In the genomic region with DNA sequence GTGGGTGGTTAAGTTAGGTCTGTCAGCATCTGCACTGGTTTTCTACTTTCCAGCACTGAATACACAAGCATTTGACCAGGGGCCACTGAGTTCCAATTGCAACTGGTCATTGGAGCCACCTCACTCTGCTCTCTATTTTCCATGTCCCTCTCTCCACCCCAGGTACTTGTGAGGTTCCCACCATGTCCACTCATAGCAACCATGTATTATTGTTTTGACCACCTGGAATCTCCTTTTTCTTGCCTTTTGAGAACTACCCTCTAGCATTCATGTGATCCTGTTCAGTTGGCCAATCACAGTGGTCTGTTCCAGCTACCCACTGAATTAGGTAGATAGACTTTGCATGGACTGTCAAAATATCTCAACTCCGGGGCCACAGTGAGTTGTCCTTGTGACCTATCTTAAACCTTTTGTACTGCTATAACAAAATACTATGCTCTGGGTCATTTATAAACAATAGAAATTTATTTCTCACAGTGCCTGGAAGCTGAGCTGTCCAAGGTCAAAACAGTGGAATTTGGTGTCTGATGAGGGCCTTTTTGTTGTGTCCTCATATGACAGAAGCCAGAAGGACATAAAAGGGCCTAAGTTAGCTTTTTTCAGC, we compare ENCODE assay signal across 16 cellular contexts. TPM values are rescaled to one million over a fixed set of nuclear protein-coding genes. Genes with fewer than 3 reads are reported as not detected.
DNase-seq lines count a peak whose midpoint lies in the region; ATAC-seq and TF ChIP-seq lines count a peak whose summit lies in the region.
"Had no signal": no experiment of that assay in that cellular context is flagged by ENCODE, and none has a peak within 500 bp of the region (broad histone marks: within the 10 kb centered on the region; RNA-seq: fewer than 3 reads in every experiment).

No MANE protein-coding gene starts in this region.

- H3K18ac ChIP-seq in IMR-90 (ENCODE audit: low read depth, low read length), result peak overlapping the region; percentile 59; the same call in 1 of the 2 replicates

- BruUV-seq in IMR-90 (replicated peaks; lab: Mats Ljungman, UMichigan), result no TSS peak
- no TSS peak for BruUV-seq in Panc1 (replicated peaks; lab: Mats Ljungman, UMichigan)

- no peak overlapping the region for H2BK20ac ChIP-seq in IMR-90 (ENCODE audit: low read depth, low read length)

- dilution Hi-C loops in IMR-90 (cut with HindIII; ENCODE audit: low sequenced_read_pairs, unreplicated experiment), result no loop called here

- peak overlapping the region; percentile 70 for H2AK5ac ChIP-seq in IMR-90 (ENCODE audit: low read depth, low read length)

- no peak overlapping the region for H3K27ac Mint-ChIP-seq in activated naive CD8-positive, alpha-beta T cell treated with anti-CD3 and anti-CD28 coated beads for 36 hours
- H3K27ac Mint-ChIP-seq: H9 had no signal

- H2AK9ac ChIP-seq in IMR-90 (replicated peaks; ENCODE audit: low read depth, low read length, poor library complexity), result no peak overlapping the region

- POLR2A ChIA-PET in IMR-90 (lab: Charles Lee; ENCODE audit: unreplicated experiment), result no interaction called here
- POLR2A ChIA-PET in Panc1 (lab: Charles Lee), result interaction anchor here (1.3 kb wide), 1 partner anchor 11 kb away, joined by 3 read pairs; no protein-coding TSS in a partner anchor

- H3K27me3 ChIP-seq in IMR-90 (ENCODE audit: control insufficient read depth, insufficient read depth, low read length), result no peaks in the 10 kb centered on the region
- H3K27me3 ChIP-seq in Panc1 (ENCODE audit: control insufficient read depth, insufficient read depth, low read length), result no peaks in the 10 kb centered on the region
- H3K27me3 ChIP-seq in spleen (replicated peaks in 1 of 7), result no peaks in the 10 kb centered on the region

- no CpG with 5 or more reads among the region's 1 CpG for WGBS in IMR-90 (ENCODE audit: extremely low coverage in 2 of 2, insufficient read length in 1 of 2), 2 experiments
- 67 to 87% (median 71%) methylated on average over 1 of the region's 1 CpG for WGBS in spleen, 5 donors

- no peaks in the 10 kb centered on the region for H3K79me1 ChIP-seq in IMR-90 (ENCODE audit: low read depth in 1 of 2, low read length in 2 of 2)

- no peaks in the 10 kb centered on the region for H3K36me3 ChIP-seq in IMR-90 (ENCODE audit: control insufficient read depth, insufficient read depth, low read length)
- H3K36me3 ChIP-seq in Panc1 (ENCODE audit: control insufficient read depth, insufficient read depth, low read length), result no peaks in the 10 kb centered on the region
- H3K36me3 ChIP-seq in spleen, result no peaks in the 10 kb centered on the region

- H3K4me2 ChIP-seq in IMR-90 (ENCODE audit: low read depth, low read length), result no peak overlapping the region

- no peak overlapping the region for H3K4ac ChIP-seq in IMR-90 (ENCODE audit: low read depth, low read length)

- H3K23ac ChIP-seq in IMR-90 (ENCODE audit: low read depth, low read length), result no peak overlapping the region

- H2BK120ac ChIP-seq in IMR-90 (ENCODE audit: low read depth, low read length), result peak overlapping the region; percentile 54; the same call in 1 of the 2 replicates

- H3K27ac ChIP-seq in IMR-90 (ENCODE audit: insufficient read depth, low read length) (no peak overlapping the region), Panc1 (ENCODE audit: low read length) (peak overlapping the region; percentile 82), spleen (peak overlapping the region in 7 of 8 donors; percentile 21 to 72 (median 61))
- H3K27ac ChIP-seq: C4-2B had no signal

- peaks cover 16% of the 10 kb centered on the region for H3K27me3 Mint-ChIP-seq in activated naive CD8-positive, alpha-beta T cell treated with anti-CD3 and anti-CD28 coated beads for 36 hours

- no peak overlapping the region for H3K4me3 ChIP-seq in IMR-90 (ENCODE audit: insufficient read depth, low read depth, low read length)
- no peak overlapping the region for H3K4me3 ChIP-seq in Panc1 (ENCODE audit: low read depth in 2 of 2, low read length in 2 of 2)
- H3K4me3 ChIP-seq in fibroblast of pulmonary artery (replicated peaks; ENCODE audit: low read depth, low read length), result no peak overlapping the region
- no peak overlapping the region for H3K4me3 ChIP-seq in spleen

- H3K9me3 ChIP-seq in IMR-90 (ENCODE audit: control insufficient read depth, insufficient read depth, low read length), result no peaks in the 10 kb centered on the region
- peaks cover 8% of the 10 kb centered on the region; the same call in 1 of the 2 replicates for H3K9me3 ChIP-seq in Panc1 (ENCODE audit: control insufficient read depth, insufficient read depth, low read depth, low read length)
- H3K9me3 ChIP-seq in spleen, result peaks cover 0 to 4% (median 0%) of the 10 kb centered on the region in 8 donors

- no peak overlapping the region for H3K14ac ChIP-seq in IMR-90 (replicated peaks; ENCODE audit: low read depth, low read length)

- 0 out of 2 replicates have a peak, but pooled peaks cover 3% of the 10 kb centered on the region for H3K9me1 ChIP-seq in IMR-90 (ENCODE audit: insufficient read depth, low read length)

- H2BK5ac ChIP-seq in IMR-90 (ENCODE audit: low read depth, low read length, poor library complexity, severe bottlenecking), result no peak overlapping the region

- ATAC-seq in IMR-90 (ENCODE audit: low read depth), result no peak
- no peak for ATAC-seq in Panc1
- ATAC-seq in HG03442 (IDR thresholded peaks at IDR 0.05; ENCODE audit: unreplicated experiment), result no peak
- ATAC-seq: Right ventricle myocardium inferior had no signal

- no peaks in the 10 kb centered on the region for H4K20me1 ChIP-seq in IMR-90 (ENCODE audit: insufficient read depth, low read length)

- no peak for DNase-seq in IMR-90
- no peak for DNase-seq in Panc1 (ENCODE audit: low read depth, low spot score)
- DNase-seq in fibroblast of pulmonary artery (ENCODE audit: low read depth), result peak; percentile 29
- no peak for DNase-seq in spleen
- DNase-seq in retina, result no peak
- DNase-seq in activated naive CD8-positive, alpha-beta T cell treated with anti-CD3 and anti-CD28 coated beads for 36 hours, result no peak
- DNase-seq: AML-193, DMS79, H9, NCI-H1105 treated with DMSO at 0.1 percent for 48 hours, NCI-H1694, NCI-H524, NCI-H82 had no signal

- TF ChIP-seq RAD21 in IMR-90 (IDR thresholded peaks at IDR 0.05; ENCODE audit: low read length), result no peak

- no peaks in the 10 kb centered on the region for H3K9me3 Mint-ChIP-seq in activated naive CD8-positive, alpha-beta T cell treated with anti-CD3 and anti-CD28 coated beads for 36 hours
- H3K9me3 Mint-ChIP-seq: H9 had no signal

- no peak for TF ChIP-seq POLR2A in IMR-90 (IDR thresholded peaks at IDR 0.05; ENCODE audit: low read depth, low read length)
- no peak for TF ChIP-seq POLR2A in spleen (IDR thresholded peaks at IDR 0.05)

- H3K4me1 ChIP-seq in IMR-90 (ENCODE audit: control insufficient read depth, insufficient read depth, low read length), result peaks cover 8% of the 10 kb centered on the region
- H3K4me1 ChIP-seq in Panc1 (ENCODE audit: control insufficient read depth, insufficient read depth, low read length), result peaks cover 6% of the 10 kb centered on the region; the same call in 1 of the 2 replicates
- no peaks in the 10 kb centered on the region for H3K4me1 ChIP-seq in spleen

- H2AFZ ChIP-seq in IMR-90 (replicated peaks; ENCODE audit: low read length, poor library complexity), result no peak overlapping the region

- CTCF ChIA-PET in IMR-90 (lab: Yijun Ruan, JAX), result interaction anchor here (0.7 kb wide), 1 partner anchor 32 kb away, joined by 3 read pairs; no protein-coding TSS in a partner anchor
- CTCF ChIA-PET in Panc1 (lab: Charles Lee), result no interaction called here

- H4K91ac ChIP-seq in IMR-90 (ENCODE audit: insufficient read depth, low read depth, low read length), result no peak overlapping the region

- H3K56ac ChIP-seq in IMR-90 (ENCODE audit: extremely low read depth, insufficient read depth, low read length), result no peak overlapping the region

- H4K8ac ChIP-seq in IMR-90 (ENCODE audit: low read depth in 2 of 2, low read length in 2 of 2), result peak overlapping the region; percentile 19 to 28; a peak in 1 of 4 replicates

- H4K5ac ChIP-seq in IMR-90 (ENCODE audit: low read depth, low read length), result peak overlapping the region; percentile 53; the same call in 1 of the 2 replicates

- H3K36me3 Mint-ChIP-seq in activated naive CD8-positive, alpha-beta T cell treated with anti-CD3 and anti-CD28 coated beads for 36 hours, result no peaks in the 10 kb centered on the region

- H3K4me3 Mint-ChIP-seq in activated naive CD8-positive, alpha-beta T cell treated with anti-CD3 and anti-CD28 coated beads for 36 hours, result no peak overlapping the region
- H3K4me3 Mint-ChIP-seq: H9 had no signal

- in situ Hi-C loops in IMR-90 (cut with MboI; ENCODE audit: low sequenced_read_pairs), result no loop called here
- in situ Hi-C loops in Panc1 (cut with HindIII; ENCODE audit: low pct_unique_long_range_greater_than_20kb, low sequenced_read_pairs), result loop anchor here (10.0 kb wide), 1 partner anchor 69 kb away; no protein-coding TSS in a partner anchor

- intact Hi-C loops in IMR-90 (cut with micrococcal nuclease), result no loop called here
- intact Hi-C loops in Panc1 (cut with micrococcal nuclease; ENCODE audit: unreplicated experiment), result no loop called here
- intact Hi-C loops in spleen (cut with DNase I; ENCODE audit: low total_unique reads), result no loop called here

- peak overlapping the region; percentile 83; the same call in 1 of the 3 replicates for H2BK15ac ChIP-seq in IMR-90 (ENCODE audit: low read depth, low read length)

- H3K9ac ChIP-seq in IMR-90 (ENCODE audit: low read depth, low read length), result no peak overlapping the region

- TF ChIP-seq CTCF in IMR-90 (conservative IDR thresholded peaks at IDR 0.05; ENCODE audit: low read depth, low read length), result no peak
- TF ChIP-seq CTCF in Panc1 (IDR thresholded peaks at IDR 0.05), result no peak
- no peak for TF ChIP-seq CTCF in fibroblast of pulmonary artery (IDR thresholded peaks at IDR 0.05; ENCODE audit: low read length, missing control alignments)
- no peak for TF ChIP-seq CTCF in spleen (IDR thresholded peaks at IDR 0.05 in 8 of 11, conservative IDR thresholded peaks at IDR 0.05 in 3 of 11)

- no peaks in the 10 kb centered on the region for H3K4me1 Mint-ChIP-seq in activated naive CD8-positive, alpha-beta T cell treated with anti-CD3 and anti-CD28 coated beads for 36 hours

RNA-seq across cellular contexts. Expression of gene TM4SF18, which starts 20.2 kb away (rescaled TPM):
- under 0.01 TPM in 1 of 2 replicates, not detected in the other for total RNA-seq in IMR-90 (2012; rRNA removed)
- not detected in 2 replicates for polyA plus RNA-seq in IMR-90 (2012; rRNA removed)
- not detected in 2 replicates for polyA plus RNA-seq in IMR-90 (2012; cell fraction: cytosol; rRNA removed)
- polyA plus RNA-seq in IMR-90 (2012; cell fraction: nucleus; rRNA removed; ENCODE audit: low replicate concordance), result not detected in 2 replicates
- total RNA-seq in Panc1 (2021; ENCODE audit: unreplicated experiment), result 54.5 TPM
- 34.5 TPM for polyA plus RNA-seq in Panc1 (2012; ENCODE audit: insufficient read length)
- 10 to 100 TPM; 14.9 to 97.4 (median 59.7) TPM for total RNA-seq in spleen
- 10 to 100 TPM in 1 of 3 donors, 1 to 10 TPM in 2; 6.6 to 23.1 (median 6.9) TPM for polyA plus RNA-seq in spleen
- not detected for total RNA-seq in activated naive CD8-positive, alpha-beta T cell treated with anti-CD3 and anti-CD28 coated beads for 36 hours

RNA-seq across cellular contexts. Expression of gene TM4SF1, which starts 23.8 kb away (rescaled TPM):
- total RNA-seq in IMR-90 (2012; rRNA removed) (232 and 366 TPM in 2 replicates), Panc1 (2021; ENCODE audit: unreplicated experiment) (1,063 TPM), spleen (100 to 1,000 TPM in 6 of 7 donors, 10 to 100 TPM in 1; 65.6 to 260 (median 182) TPM)
- polyA plus RNA-seq in IMR-90 (2012; rRNA removed) (302 and 364 TPM in 2 replicates), spleen (10 to 100 TPM; 31.0 to 75.3 (median 56.8) TPM)
- polyA plus RNA-seq in IMR-90 (2012; cell fraction: cytosol; rRNA removed), result 212 and 271 TPM in 2 replicates
- polyA plus RNA-seq in IMR-90 (2012; cell fraction: nucleus; rRNA removed; ENCODE audit: low replicate concordance), result 340 and 869 TPM in 2 replicates
- 1,714 TPM for polyA plus RNA-seq in Panc1 (2012; ENCODE audit: insufficient read length)
- total RNA-seq in activated naive CD8-positive, alpha-beta T cell treated with anti-CD3 and anti-CD28 coated beads for 36 hours, result not detected

Comparison
In these comparisons a context has a peak if more than half of its experiments do, and no peak if none do; other contexts are left out.
1. RNA of gene TM4SF18, which starts 20.2 kb away (total RNA-seq): 14.9 to 97.4 TPM in spleen and 54.5 TPM in Panc1 (single experiment); under 0.01 TPM in IMR-90 and not detected in activated naive CD8-positive, alpha-beta T cell treated with anti-CD3 and anti-CD28 coated beads for 36 hours; every median in the first group is over 10 times any median in the second.
2. RNA of gene TM4SF1, which starts 23.8 kb away (total RNA-seq): 1,063 TPM in Panc1 (single experiment), 232 to 366 TPM in IMR-90 and 65.6 to 260 TPM in spleen; not detected in activated naive CD8-positive, alpha-beta T cell treated with anti-CD3 and anti-CD28 coated beads for 36 hours; every median in the first group is over 10 times any median in the second.